8 cellular contexts compared by ENCODE assay signal in the genomic region with DNA sequence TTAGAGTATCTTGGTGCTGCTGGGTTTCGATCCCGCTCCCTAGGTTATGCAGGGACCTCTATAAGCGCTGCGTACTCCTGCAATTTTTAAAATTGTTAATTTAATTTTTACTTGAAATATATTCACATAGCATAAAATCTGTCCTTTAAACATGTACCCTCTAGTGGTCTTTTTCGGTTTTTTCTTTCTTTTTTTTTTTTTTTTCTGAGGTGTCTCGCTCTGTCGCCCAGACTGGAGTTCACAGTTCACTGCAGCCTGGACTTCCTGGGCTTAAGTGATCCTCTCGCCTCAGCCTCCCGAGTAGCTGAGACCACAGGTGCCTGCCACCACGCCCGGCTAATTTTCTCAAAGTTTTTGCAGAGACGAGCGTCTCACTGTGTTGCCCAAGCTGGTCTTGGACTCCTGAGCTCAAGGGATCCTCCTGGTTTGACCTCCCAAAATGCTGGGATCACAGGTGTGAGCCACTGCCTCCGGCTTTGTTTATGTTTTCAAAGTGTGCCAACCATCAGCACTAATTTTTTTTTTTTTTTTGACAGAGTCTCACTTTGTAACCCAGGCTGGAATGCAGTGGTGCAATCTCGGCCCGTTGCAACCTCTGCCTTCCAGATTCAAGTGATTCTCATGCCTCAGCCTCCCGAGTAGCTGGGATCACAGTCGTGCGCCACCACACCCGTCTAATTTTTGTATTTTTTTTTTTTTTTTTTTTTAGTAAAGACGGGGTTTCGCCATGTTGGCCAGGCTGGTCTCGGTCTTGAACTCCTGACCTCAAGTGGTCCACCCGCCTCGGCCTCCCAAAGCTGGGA. TPM values are rescaled to one million over a fixed set of nuclear protein-coding genes. Genes with fewer than 3 reads are reported as not detected.
DNase-seq lines count a peak whose midpoint lies in the region; ATAC-seq, FAIRE-seq and TF ChIP-seq lines count a peak whose summit lies in the region.

No MANE protein-coding gene starts in this region.

- peak overlapping the region; percentile 68 for H3K4me2 ChIP-seq in fibroblast of lung (ENCODE audit: extremely low read depth, insufficient read depth, low read length)

- H3K27ac ChIP-seq in HEK293 (ENCODE audit: extremely low read depth, low read depth, low read length) (no peak overlapping the region; the same call in 1 of the 2 replicates), SJCRH30 (no peak overlapping the region), fibroblast of lung (ENCODE audit: insufficient read depth, low read length) (peak overlapping the region; percentile 88), psoas muscle (peak overlapping the region; percentile 79)

- CTCF ChIA-PET in HEK293 (lab: Yijun Ruan, JAX) = interaction anchor here (0.6 to 2.2 kb wide), 6 partner anchors 19 to 355 kb away, joined by 3 to 9 read pairs (median 4); partner anchors contain the start of gene MTHFD2

- 46 to 52% (median 48%) methylated on average over 25 of the region's 25 CpGs for WGBS in psoas muscle, 3 donors

- H3K36me3 ChIP-seq in HEK293 (ENCODE audit: control insufficient read depth in 2 of 2, insufficient read depth in 1 of 2, low read length in 2 of 2) (peaks cover 4 to 13% of the 10 kb centered on the region in 2 experiments; a peak in 2 of 3 replicates), SJCRH30 (peaks cover 11% of the 10 kb centered on the region), fibroblast of lung (ENCODE audit: control insufficient read depth, insufficient read depth, low read length) (no peaks in the 10 kb centered on the region), psoas muscle (ENCODE audit: insufficient read depth in 1 of 2, low read depth in 1 of 2) (no peaks in the 10 kb centered on the region)

- FAIRE-seq in RCC 7860 (lab: Jason Lieb, UNC) = no peak
- no peak for FAIRE-seq in HTR-8/SVneo (lab: Jason Lieb, UNC)

- TF ChIP-seq CTCF in HEK293 (tag by site-specific recombination; IDR thresholded peaks at IDR 0.05) = peak; percentile 17; the same call in 1 of the 2 replicates
- TF ChIP-seq CTCF in fibroblast of lung (conservative IDR thresholded peaks at IDR 0.05 in 1 of 2, IDR thresholded peaks at IDR 0.05 in 1 of 2; ENCODE audit: low read depth in 1 of 2, low read length in 2 of 2) = peak in 1 of 2 donors; percentile 37
- TF ChIP-seq CTCF in psoas muscle (IDR thresholded peaks at IDR 0.05) = peak; percentile 43

- peak overlapping the region; percentile 83 for H3K4me3 ChIP-seq in GM08714 (ENCODE audit: low read length)
- peak overlapping the region; percentile 86 for H3K4me3 ChIP-seq in HEK293 (ENCODE audit: low read depth, low read length)
- H3K4me3 ChIP-seq in SJCRH30 = peak overlapping the region; percentile 98
- H3K4me3 ChIP-seq in fibroblast of lung (replicated peaks in 1 of 4; ENCODE audit: control extremely low read depth in 1 of 4, insufficient read depth in 1 of 4, low read depth in 3 of 4, low read length in 4 of 4) = peak overlapping the region; percentile 64 to 95 (median 82)
- peak overlapping the region; percentile 78 for H3K4me3 ChIP-seq in psoas muscle

- H3K9me3 ChIP-seq in HEK293 (ENCODE audit: control insufficient read depth, insufficient read depth, low read depth, low read length) (no peaks in the 10 kb centered on the region), SJCRH30 (replicated peaks) (0 out of 2 replicates have a peak, but pooled peaks cover 4% of the 10 kb centered on the region), fibroblast of lung (ENCODE audit: control insufficient read depth, insufficient read depth, low read depth, low read length) (no peaks in the 10 kb centered on the region), psoas muscle (no peaks in the 10 kb centered on the region)

- no peaks in the 10 kb centered on the region for H4K20me1 ChIP-seq in fibroblast of lung (ENCODE audit: control insufficient read depth, extremely low read depth, insufficient read depth, low read length)

- no peaks in the 10 kb centered on the region for H3K4me1 ChIP-seq in HEK293 (ENCODE audit: control insufficient read depth, insufficient read depth, low read length)
- 0 out of 2 replicates have a peak, but pooled peaks cover 5% of the 10 kb centered on the region for H3K4me1 ChIP-seq in SJCRH30
- H3K4me1 ChIP-seq in fibroblast of lung (ENCODE audit: control insufficient read depth, extremely low read depth, insufficient read depth, low read length) = no peaks in the 10 kb centered on the region
- H3K4me1 ChIP-seq in psoas muscle = peaks cover 23% of the 10 kb centered on the region

- H3K27me3 ChIP-seq in SJCRH30 (no peaks in the 10 kb centered on the region), fibroblast of lung (ENCODE audit: control insufficient read depth, insufficient read depth, low read length) (peaks cover 3% of the 10 kb centered on the region), psoas muscle (ENCODE audit: insufficient read depth in 3 of 3, low read length in 2 of 3) (no peaks in the 10 kb centered on the region)

- H3K9ac ChIP-seq in fibroblast of lung (ENCODE audit: insufficient read depth, low read length) = no peak overlapping the region

- POLR2A ChIA-PET in HEK293 (lab: Yijun Ruan, JAX) = interaction anchor here (0.6 to 2.6 kb wide), 17 partner anchors 10 to 442 kb away, joined by 3 to 52 read pairs (median 7); partner anchors contain the start of genes MTHFD2, RTKN, STAMBP and TPRKB

- no peak for DNase-seq in SJCRH30
- no peak for DNase-seq in fibroblast of lung (ENCODE audit: low read depth in 2 of 2)
- no peak for DNase-seq in psoas muscle
- no peak for DNase-seq in RCC 7860 (ENCODE audit: low spot score)
- no peak for DNase-seq in HTR-8/SVneo (ENCODE audit: insufficient read length, low spot score)

- ATAC-seq in psoas muscle (peak in 2 of 4 donors; percentile 9 to 13), HG03139 (IDR thresholded peaks at IDR 0.05; ENCODE audit: unreplicated experiment) (no peak)

- peaks cover 39% of the 10 kb centered on the region for H3K79me2 ChIP-seq in fibroblast of lung (ENCODE audit: control insufficient read depth, insufficient read depth, low read length)

- intact Hi-C loops in psoas muscle (cut with DNase I) = loop anchor here in 1 of 2 donors (2.0 kb wide), 1 partner anchor 20 kb away; the partner anchor contains the start of gene MTHFD2

- H2AFZ ChIP-seq in fibroblast of lung (ENCODE audit: low read length) = peak overlapping the region; percentile 70

TF ChIP-seq in HEK293, 187 proteins besides CTCF, POLR2A, EP300 and RAD21 (continues in another document):
- TF ChIP-seq ZNF335 (tag by site-specific recombination; conservative IDR thresholded peaks at IDR 0.05) (peak; percentile 95), ZBTB48 (tag by site-specific recombination; IDR thresholded peaks at IDR 0.05) (peak; percentile 75; the same call in 1 of the 2 replicates)
- TF ChIP-seq, protein P1, sequence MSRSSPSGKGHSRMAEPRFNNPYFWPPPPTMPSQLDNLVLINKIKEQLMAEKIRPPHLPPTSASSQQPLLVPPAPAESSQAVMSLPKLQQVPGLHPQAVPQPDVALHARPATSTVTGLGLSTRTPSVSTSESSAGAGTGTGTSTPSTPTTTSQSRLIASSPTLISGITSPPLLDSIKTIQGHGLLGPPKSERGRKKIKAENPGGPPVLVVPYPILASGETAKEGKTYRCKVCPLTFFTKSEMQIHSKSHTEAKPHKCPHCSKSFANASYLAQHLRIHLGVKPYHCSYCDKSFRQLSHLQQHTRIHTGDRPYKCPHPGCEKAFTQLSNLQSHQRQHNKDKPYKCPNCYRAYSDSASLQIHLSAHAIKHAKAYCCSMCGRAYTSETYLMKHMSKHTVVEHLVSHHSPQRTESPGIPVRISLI (tag by site-specific recombination; IDR thresholded peaks at IDR 0.05) = peak; percentile 59
- TF ChIP-seq, protein P2, sequence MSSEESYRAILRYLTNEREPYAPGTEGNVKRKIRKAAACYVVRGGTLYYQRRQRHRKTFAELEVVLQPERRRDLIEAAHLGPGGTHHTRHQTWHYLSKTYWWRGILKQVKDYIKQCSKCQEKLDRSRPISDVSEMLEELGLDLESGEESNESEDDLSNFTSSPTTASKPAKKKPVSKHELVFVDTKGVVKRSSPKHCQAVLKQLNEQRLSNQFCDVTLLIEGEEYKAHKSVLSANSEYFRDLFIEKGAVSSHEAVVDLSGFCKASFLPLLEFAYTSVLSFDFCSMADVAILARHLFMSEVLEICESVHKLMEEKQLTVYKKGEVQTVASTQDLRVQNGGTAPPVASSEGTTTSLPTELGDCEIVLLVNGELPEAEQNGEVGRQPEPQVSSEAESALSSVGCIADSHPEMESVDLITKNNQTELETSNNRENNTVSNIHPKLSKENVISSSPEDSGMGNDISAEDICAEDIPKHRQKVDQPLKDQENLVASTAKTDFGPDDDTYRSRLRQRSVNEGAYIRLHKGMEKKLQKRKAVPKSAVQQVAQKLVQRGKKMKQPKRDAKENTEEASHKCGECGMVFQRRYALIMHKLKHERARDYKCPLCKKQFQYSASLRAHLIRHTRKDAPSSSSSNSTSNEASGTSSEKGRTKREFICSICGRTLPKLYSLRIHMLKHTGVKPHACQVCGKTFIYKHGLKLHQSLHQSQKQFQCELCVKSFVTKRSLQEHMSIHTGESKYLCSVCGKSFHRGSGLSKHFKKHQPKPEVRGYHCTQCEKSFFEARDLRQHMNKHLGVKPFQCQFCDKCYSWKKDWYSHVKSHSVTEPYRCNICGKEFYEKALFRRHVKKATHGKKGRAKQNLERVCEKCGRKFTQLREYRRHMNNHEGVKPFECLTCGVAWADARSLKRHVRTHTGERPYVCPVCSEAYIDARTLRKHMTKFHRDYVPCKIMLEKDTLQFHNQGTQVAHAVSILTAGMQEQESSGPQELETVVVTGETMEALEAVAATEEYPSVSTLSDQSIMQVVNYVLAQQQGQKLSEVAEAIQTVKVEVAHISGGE (tag by site-specific recombination; conservative IDR thresholded peaks at IDR 0.05; ENCODE audit: low read depth) = peak; percentile 78

RNA-seq across cellular contexts. Expression of gene MOB1A, which starts 0.6 kb away (rescaled TPM):
- 175 and 185 TPM in 2 replicates for total RNA-seq in SJCRH30 (2014; rRNA removed; shearing (Covaris generic))
- total RNA-seq in fibroblast of lung = 80.9 and 87.4 TPM in 2 replicates
- polyA plus RNA-seq in fibroblast of lung = 61.6 and 80.3 TPM in 2 replicates
- 41.3 and 47.4 TPM in 2 replicates for polyA plus RNA-seq in fibroblast of lung (2012)
- 14.6 and 19.2 TPM in 2 replicates for polyA minus RNA-seq in fibroblast of lung (ENCODE audit: low replicate concordance)
- total RNA-seq in psoas muscle = 10 to 100 TPM; 28.0 to 44.3 (median 28.9) TPM
- 10 to 100 TPM; 13.6 to 71.2 (median 24.8) TPM for polyA plus RNA-seq in psoas muscle

RNA-seq across cellular contexts. Expression of gene MTHFD2, which starts 19.2 kb away (rescaled TPM):
- 210 and 236 TPM in 2 replicates for total RNA-seq in SJCRH30 (2014; rRNA removed; shearing (Covaris generic))
- total RNA-seq in fibroblast of lung (325 and 334 TPM in 2 replicates), psoas muscle (10 to 100 TPM; 16.6 to 76.2 (median 61.2) TPM)
- polyA plus RNA-seq in fibroblast of lung (72.2 and 95.4 TPM in 2 replicates), psoas muscle (100 to 1,000 TPM in 1 of 3 donors, 10 to 100 TPM in 2; 52.1 to 112 (median 60.4) TPM)
- polyA plus RNA-seq in fibroblast of lung (2012) = 62.4 and 69.5 TPM in 2 replicates
- polyA minus RNA-seq in fibroblast of lung (ENCODE audit: low replicate concordance) = 24.5 and 25.9 TPM in 2 replicates

RNA-seq across cellular contexts. Expression of gene BOLA3, which starts 31.6 kb away (rescaled TPM):
- total RNA-seq in SJCRH30 (2014; rRNA removed; shearing (Covaris generic)) = 54.6 and 60.1 TPM in 2 replicates
- total RNA-seq in fibroblast of lung (19.5 and 28.2 TPM in 2 replicates), psoas muscle (10 to 100 TPM; 47.7 to 65.9 (median 54.3) TPM)
- polyA plus RNA-seq in fibroblast of lung (48.8 and 55.7 TPM in 2 replicates), psoas muscle (100 to 1,000 TPM in 2 of 3 donors, 10 to 100 TPM in 1; 99.6 to 117 (median 103) TPM)
- polyA plus RNA-seq in fibroblast of lung (2012) = 59.4 and 81.0 TPM in 2 replicates
- polyA minus RNA-seq in fibroblast of lung (ENCODE audit: low replicate concordance) = 0.78 and 3.8 TPM in 2 replicates

Comparison
In these comparisons a context has a peak if more than half of its experiments do, and no peak if none do; other contexts are left out.
1. H3K27ac ChIP-seq: peak in fibroblast of lung (single experiment) and psoas muscle (single experiment); none in HEK293 (single experiment) and SJCRH30 (single experiment).
2. Peak in every context shown above with its lines, with median percentiles within 50 percentile points of each other: H3K4me3 ChIP-seq.